In genomic region chr20:43915209-43916072, GRCh38 we compare ENCODE assay signal across 8 cellular contexts. TPM values are rescaled to one million over a fixed set of nuclear protein-coding genes. Genes with fewer than 3 reads are reported as not detected.
DNase-seq lines count a peak whose midpoint lies in the region; ATAC-seq and TF ChIP-seq lines count a peak whose summit lies in the region.

No MANE protein-coding gene starts in this region.

- peaks cover 20% of the 10 kb centered on the region for H3K36me3 ChIP-seq in SJSA1

- H3K4me1 ChIP-seq in SJSA1 (replicated peaks): peaks cover 50% of the 10 kb centered on the region

- peak; percentile 25 for ATAC-seq in GM19351 (IDR thresholded peaks at IDR 0.05; ENCODE audit: unreplicated experiment)
- ATAC-seq in stimulated activated effector memory CD8-positive, alpha-beta T cell treated with anti-CD3 and anti-CD28 coated beads, Interleukin-12 subunit alpha, Interleukin-12 subunit beta, amount 100 ng/mL, for 72 hours: peak; percentile 87
- ATAC-seq in HG03571 (IDR thresholded peaks at IDR 0.05; ENCODE audit: unreplicated experiment): no peak

- TF ChIP-seq CTCF in brain (conservative IDR thresholded peaks at IDR 0.05): no peak

- H3K4me1 Mint-ChIP-seq in brain: peaks cover 26% of the 10 kb centered on the region
- peaks cover 30% of the 10 kb centered on the region for H3K4me1 Mint-ChIP-seq in stimulated activated effector memory CD8-positive, alpha-beta T cell treated with anti-CD3 and anti-CD28 coated beads, Interleukin-12 subunit alpha, Interleukin-12 subunit beta, amount 100 ng/mL, for 72 hours

- peaks cover 35% of the 10 kb centered on the region for H3K27me3 Mint-ChIP-seq in brain

- no peaks in the 10 kb centered on the region for H3K36me3 Mint-ChIP-seq in brain
- H3K36me3 Mint-ChIP-seq in stimulated activated effector memory CD8-positive, alpha-beta T cell treated with anti-CD3 and anti-CD28 coated beads, Interleukin-12 subunit alpha, Interleukin-12 subunit beta, amount 100 ng/mL, for 72 hours: no peaks in the 10 kb centered on the region

- peak overlapping the region in 4 of 5 experiments; percentile 51 to 87 (median 78) for H3K27ac Mint-ChIP-seq in brain
- peak overlapping the region; percentile 33 for H3K27ac Mint-ChIP-seq in stimulated activated effector memory CD8-positive, alpha-beta T cell treated with anti-CD3 and anti-CD28 coated beads, Interleukin-12 subunit alpha, Interleukin-12 subunit beta, amount 100 ng/mL, for 72 hours

- H3K4me3 ChIP-seq in SJSA1: peak overlapping the region; percentile 61

- H3K27ac ChIP-seq in SJSA1: peak overlapping the region; percentile 15

- no peaks in the 10 kb centered on the region for H3K27me3 ChIP-seq in SJSA1 (replicated peaks)

- H3K4me3 Mint-ChIP-seq in brain: peak overlapping the region; percentile 85 to 95 (median 88)
- H3K4me3 Mint-ChIP-seq in stimulated activated effector memory CD8-positive, alpha-beta T cell treated with anti-CD3 and anti-CD28 coated beads, Interleukin-12 subunit alpha, Interleukin-12 subunit beta, amount 100 ng/mL, for 72 hours: peak overlapping the region; percentile 77

- H3K9me3 Mint-ChIP-seq in brain: peaks cover 24 to 51% (median 30%) of the 10 kb centered on the region in 5 experiments
- H3K9me3 Mint-ChIP-seq in stimulated activated effector memory CD8-positive, alpha-beta T cell treated with anti-CD3 and anti-CD28 coated beads, Interleukin-12 subunit alpha, Interleukin-12 subunit beta, amount 100 ng/mL, for 72 hours: peaks cover 3% of the 10 kb centered on the region

- no peaks in the 10 kb centered on the region for H3K9me3 ChIP-seq in SJSA1 (replicated peaks)

- peak; percentile 62 to 69 for DNase-seq in SJSA1 (ENCODE audit: low read depth in 1 of 2, low spot score in 2 of 2)
- peak; percentile 39 for DNase-seq in left kidney (ENCODE audit: low read depth, low spot score)
- peak; percentile 22 to 63 for DNase-seq in stimulated activated effector memory CD8-positive, alpha-beta T cell treated with anti-CD3 and anti-CD28 coated beads, Interleukin-12 subunit alpha, Interleukin-12 subunit beta, amount 100 ng/mL, for 72 hours (ENCODE audit: low spot score in 2 of 2)
- DNase-seq in cerebellum (ENCODE audit: low spot score): no peak
- no peak for DNase-seq in NCI-H446 (lab: John Stamatoyannopoulos, UW)

RNA-seq across cellular contexts. Expression of gene TOX2, which starts 0.8 kb away (rescaled TPM):
- total RNA-seq in SJSA1 (2014; rRNA removed; shearing (Covaris generic)): 6.2 TPM in 2 replicates
- 39.5 TPM for polyA plus RNA-seq in brain (ENCODE audit: insufficient read depth, low read depth, low replicate concordance)
- 0.54 TPM for total RNA-seq in cerebellum

Comparison
In these comparisons a context has a peak if more than half of its experiments do, and no peak if none do; other contexts are left out.
1. DNase-seq: peak in SJSA1 (2 of 2), left kidney (single experiment) and stimulated activated effector memory CD8-positive, alpha-beta T cell treated with anti-CD3 and anti-CD28 coated beads, Interleukin-12 subunit alpha, Interleukin-12 subunit beta, amount 100 ng/mL, for 72 hours (2 of 2); none in cerebellum (single experiment) and NCI-H446 (0 of 2).